15 cellular contexts compared by ENCODE assay signal in the genomic region with DNA sequence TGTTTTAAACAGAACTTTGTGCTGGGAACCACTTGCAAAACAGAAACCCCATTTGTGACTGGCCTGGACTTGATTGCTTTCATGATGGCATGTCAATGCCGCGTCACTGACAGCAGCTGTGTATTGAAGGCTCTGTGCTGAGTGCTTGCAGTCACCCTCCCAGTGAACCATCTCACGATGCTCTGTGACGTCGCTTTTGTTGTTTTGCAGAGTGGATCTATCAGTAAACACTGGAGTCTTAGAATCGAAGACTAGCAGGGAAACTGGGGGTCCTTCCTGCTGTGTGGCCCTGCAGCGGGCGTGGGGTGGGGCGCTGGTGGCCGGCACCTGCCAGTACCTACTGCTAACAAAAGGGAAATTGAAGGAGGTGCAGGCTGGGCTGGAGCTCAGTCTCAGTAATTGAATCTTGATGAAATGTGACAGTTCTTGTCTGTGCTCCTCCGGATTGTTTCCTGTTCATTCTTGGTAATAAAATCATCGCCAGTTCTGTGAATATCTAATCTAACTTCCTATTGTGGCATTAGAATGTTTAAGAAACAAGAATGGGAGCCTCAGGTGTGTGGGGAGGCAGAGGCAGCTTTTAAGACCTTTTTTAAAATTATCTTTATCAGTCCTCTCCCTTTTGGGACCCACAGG. TPM values are rescaled to one million over a fixed set of nuclear protein-coding genes. Genes with fewer than 3 reads are reported as not detected.
DNase-seq lines count a peak whose midpoint lies in the region; ATAC-seq, FAIRE-seq and TF ChIP-seq lines count a peak whose summit lies in the region.
"Had no signal": no experiment of that assay in that cellular context is flagged by ENCODE, and none has a peak within 500 bp of the region (broad histone marks: within the 10 kb centered on the region; RNA-seq: fewer than 3 reads in every experiment).

No MANE protein-coding gene starts in this region.

- no peak overlapping the region for H3K4me3 ChIP-seq in keratinocyte (ENCODE audit: control insufficient read depth in 2 of 3, extremely low read depth in 1 of 3, insufficient read depth in 2 of 3, low read depth in 1 of 3, low read length in 3 of 3)

- H3K4me3 Mint-ChIP-seq in activated CD8-positive, alpha-beta T cell treated with anti-CD3 and anti-CD28 coated beads, Interleukin-2, amount 10 ng/mL, durations not matched to agents 7 days and 5 days, result no peak overlapping the region
- no peak overlapping the region for H3K4me3 Mint-ChIP-seq in activated CD8-positive, alpha-beta T cell treated with anti-CD3 and anti-CD28 coated beads for 36 hours
- H3K4me3 Mint-ChIP-seq in activated T-cell treated with anti-CD3 and anti-CD28 coated beads, Interleukin-2, amount 50 U/mL, for 72 hours, result no peak overlapping the region
- H3K4me3 Mint-ChIP-seq in naive thymus-derived CD8-positive, alpha-beta T cell, result no peak overlapping the region
- H3K4me3 Mint-ChIP-seq: activated CD4-positive, alpha-beta T cell treated with anti-CD3 and anti-CD28 coated beads, Interleukin-2, amount 10 ng/mL, durations not matched to agents 7 days and 5 days had no signal

- DNase-seq in activated CD8-positive, alpha-beta T cell treated with anti-CD3 and anti-CD28 coated beads, Interleukin-2, amount 10 ng/mL, durations not matched to agents 7 days and 5 days, result peak; percentile 25
- no peak for DNase-seq in activated CD8-positive, alpha-beta T cell treated with anti-CD3 and anti-CD28 coated beads for 36 hours
- DNase-seq in keratinocyte (ENCODE audit: low read depth, low spot score) (no peak), HPDE6-E6E7 (ENCODE audit: extremely low spot score) (no peak)
- no peak for DNase-seq in activated T-cell treated with anti-CD3 and anti-CD28 coated beads, Interleukin-2, amount 50 U/mL, for 72 hours
- no peak for DNase-seq in naive thymus-derived CD8-positive, alpha-beta T cell
- DNase-seq: activated CD4-positive, alpha-beta T cell treated with anti-CD3 and anti-CD28 coated beads, Interleukin-2, amount 10 ng/mL, durations not matched to agents 7 days and 5 days; GF-D8; Kasumi-1; NCI-H187 treated with DMSO at 0.1 percent for 48 hours had no signal

- peak overlapping the region; percentile 70 for H3K27ac Mint-ChIP-seq in activated CD8-positive, alpha-beta T cell treated with anti-CD3 and anti-CD28 coated beads, Interleukin-2, amount 10 ng/mL, durations not matched to agents 7 days and 5 days
- no peak overlapping the region for H3K27ac Mint-ChIP-seq in activated CD8-positive, alpha-beta T cell treated with anti-CD3 and anti-CD28 coated beads for 36 hours
- no peak overlapping the region for H3K27ac Mint-ChIP-seq in activated T-cell treated with anti-CD3 and anti-CD28 coated beads, Interleukin-2, amount 50 U/mL, for 72 hours
- no peak overlapping the region for H3K27ac Mint-ChIP-seq in naive thymus-derived CD8-positive, alpha-beta T cell
- H3K27ac Mint-ChIP-seq: activated CD4-positive, alpha-beta T cell treated with anti-CD3 and anti-CD28 coated beads, Interleukin-2, amount 10 ng/mL, durations not matched to agents 7 days and 5 days had no signal

- FAIRE-seq in keratinocyte (lab: Jason Lieb, UNC), result no peak

- H3K9me3 Mint-ChIP-seq in activated CD8-positive, alpha-beta T cell treated with anti-CD3 and anti-CD28 coated beads, Interleukin-2, amount 10 ng/mL, durations not matched to agents 7 days and 5 days (ENCODE audit: insufficient read depth), result peaks cover 12% of the 10 kb centered on the region
- H3K9me3 Mint-ChIP-seq in activated CD8-positive, alpha-beta T cell treated with anti-CD3 and anti-CD28 coated beads for 36 hours, result peaks cover 16% of the 10 kb centered on the region
- peaks cover 3 to 11% of the 10 kb centered on the region in 2 donors for H3K9me3 Mint-ChIP-seq in activated T-cell treated with anti-CD3 and anti-CD28 coated beads, Interleukin-2, amount 50 U/mL, for 72 hours
- peaks cover 4 to 36% (median 17%) of the 10 kb centered on the region in 9 donors for H3K9me3 Mint-ChIP-seq in naive thymus-derived CD8-positive, alpha-beta T cell

- peaks cover 23% of the 10 kb centered on the region for H3K36me3 Mint-ChIP-seq in activated CD8-positive, alpha-beta T cell treated with anti-CD3 and anti-CD28 coated beads, Interleukin-2, amount 10 ng/mL, durations not matched to agents 7 days and 5 days (ENCODE audit: low read depth)
- peaks cover 24% of the 10 kb centered on the region for H3K36me3 Mint-ChIP-seq in activated CD8-positive, alpha-beta T cell treated with anti-CD3 and anti-CD28 coated beads for 36 hours (ENCODE audit: low read depth)
- peaks cover 4 to 6% of the 10 kb centered on the region in 2 donors for H3K36me3 Mint-ChIP-seq in activated T-cell treated with anti-CD3 and anti-CD28 coated beads, Interleukin-2, amount 50 U/mL, for 72 hours (ENCODE audit: insufficient read depth in 2 of 2)
- H3K36me3 Mint-ChIP-seq in naive thymus-derived CD8-positive, alpha-beta T cell, result peaks cover 6 to 21% (median 9%) of the 10 kb centered on the region in 3 donors

- H3K27ac ChIP-seq in keratinocyte (ENCODE audit: control insufficient read depth, insufficient read depth, low read length), result no peak overlapping the region

- H3K27me3 Mint-ChIP-seq in activated CD8-positive, alpha-beta T cell treated with anti-CD3 and anti-CD28 coated beads, Interleukin-2, amount 10 ng/mL, durations not matched to agents 7 days and 5 days (ENCODE audit: low read depth), result no peaks in the 10 kb centered on the region
- H3K27me3 Mint-ChIP-seq in activated CD8-positive, alpha-beta T cell treated with anti-CD3 and anti-CD28 coated beads for 36 hours, result peaks cover 3% of the 10 kb centered on the region
- H3K27me3 Mint-ChIP-seq in activated T-cell treated with anti-CD3 and anti-CD28 coated beads, Interleukin-2, amount 50 U/mL, for 72 hours (ENCODE audit: low read depth), result no peaks in the 10 kb centered on the region
- H3K27me3 Mint-ChIP-seq in naive thymus-derived CD8-positive, alpha-beta T cell, result peaks cover 0 to 29% (median 1%) of the 10 kb centered on the region in 5 donors
- H3K27me3 Mint-ChIP-seq: activated CD4-positive, alpha-beta T cell treated with anti-CD3 and anti-CD28 coated beads, Interleukin-2, amount 10 ng/mL, durations not matched to agents 7 days and 5 days had no signal

- peak overlapping the region; percentile 27 for H3K4me2 ChIP-seq in keratinocyte (ENCODE audit: control insufficient read depth, extremely low read depth, insufficient read depth, low read depth, low read length)

- peaks cover 39% of the 10 kb centered on the region for H3K4me1 Mint-ChIP-seq in activated CD8-positive, alpha-beta T cell treated with anti-CD3 and anti-CD28 coated beads, Interleukin-2, amount 10 ng/mL, durations not matched to agents 7 days and 5 days (ENCODE audit: low read depth)
- no peaks in the 10 kb centered on the region for H3K4me1 Mint-ChIP-seq in activated CD8-positive, alpha-beta T cell treated with anti-CD3 and anti-CD28 coated beads for 36 hours (ENCODE audit: low read depth)
- H3K4me1 Mint-ChIP-seq in activated T-cell treated with anti-CD3 and anti-CD28 coated beads, Interleukin-2, amount 50 U/mL, for 72 hours (ENCODE audit: low read depth), result no peaks in the 10 kb centered on the region
- H3K4me1 Mint-ChIP-seq in naive thymus-derived CD8-positive, alpha-beta T cell, result peaks cover 0 to 19% (median 12%) of the 10 kb centered on the region in 4 donors

- no peak overlapping the region for H3K9ac ChIP-seq in keratinocyte (ENCODE audit: control insufficient read depth, extremely low read depth, insufficient read depth, low read length)

- CTCF ChIA-PET in activated CD8-positive, alpha-beta T cell treated with anti-CD3 and anti-CD28 coated beads, Interleukin-2, amount 10 ng/mL, durations not matched to agents 7 days and 5 days (lab: Charles Lee), result no interaction called here
- CTCF ChIA-PET in activated CD8-positive, alpha-beta T cell treated with anti-CD3 and anti-CD28 coated beads for 36 hours (lab: Charles Lee), result no interaction called here

- no peaks in the 10 kb centered on the region for H3K9me1 ChIP-seq in keratinocyte (ENCODE audit: control insufficient read depth, extremely low read depth, insufficient read depth, low read length)

- intact Hi-C loops in activated CD8-positive, alpha-beta T cell treated with anti-CD3 and anti-CD28 coated beads for 36 hours (cut with micrococcal nuclease), result no loop called here

- H3K79me2 ChIP-seq in keratinocyte (ENCODE audit: control insufficient read depth, insufficient read depth, low read length), result no peaks in the 10 kb centered on the region

- no peaks in the 10 kb centered on the region for H4K20me1 ChIP-seq in keratinocyte (ENCODE audit: control insufficient read depth, extremely low read depth, insufficient read depth, low read length)

- POLR2A ChIA-PET in activated CD8-positive, alpha-beta T cell treated with anti-CD3 and anti-CD28 coated beads, Interleukin-2, amount 10 ng/mL, durations not matched to agents 7 days and 5 days (lab: Charles Lee), result no interaction called here
- POLR2A ChIA-PET in activated CD8-positive, alpha-beta T cell treated with anti-CD3 and anti-CD28 coated beads for 36 hours (lab: Charles Lee), result no interaction called here
- POLR2A ChIA-PET in naive thymus-derived CD8-positive, alpha-beta T cell (lab: Charles Lee), result no interaction called here

- H3K36me3 ChIP-seq in keratinocyte (ENCODE audit: control insufficient read depth in 2 of 2, extremely low read depth in 1 of 2, insufficient read depth in 2 of 2, low read length in 2 of 2), result no peaks in the 10 kb centered on the region

- H2AFZ ChIP-seq in keratinocyte (ENCODE audit: control insufficient read depth, low read length), result no peak overlapping the region

- no peaks in the 10 kb centered on the region for H3K9me3 ChIP-seq in keratinocyte (ENCODE audit: control insufficient read depth, low read depth, low read length)

- ATAC-seq in activated CD8-positive, alpha-beta T cell treated with anti-CD3 and anti-CD28 coated beads, Interleukin-2, amount 10 ng/mL, durations not matched to agents 7 days and 5 days, result no peak
- ATAC-seq in activated CD8-positive, alpha-beta T cell treated with anti-CD3 and anti-CD28 coated beads for 36 hours, result no peak
- ATAC-seq in SK-N-SH treated with all-trans-retinoic acid at 6 μM for 48 hours (peak; percentile 42; the same call in 1 of the 3 replicates), HG02798 (IDR thresholded peaks at IDR 0.05; ENCODE audit: poor library complexity, unreplicated experiment) (no peak)
- ATAC-seq in activated T-cell treated with anti-CD3 and anti-CD28 coated beads, Interleukin-2, amount 50 U/mL, for 72 hours (replicated peaks in 1 of 2), result no peak
- no peak for ATAC-seq in naive thymus-derived CD8-positive, alpha-beta T cell
- ATAC-seq: left colon, Right ventricle myocardium inferior had no signal

- TF ChIP-seq CTCF in activated CD8-positive, alpha-beta T cell treated with anti-CD3 and anti-CD28 coated beads for 36 hours (IDR thresholded peaks at IDR 0.05), result no peak
- no peak for TF ChIP-seq CTCF in keratinocyte (optimal IDR thresholded peaks at IDR 0.05 in 1 of 3, IDR thresholded peaks at IDR 0.05 in 1 of 3, conservative IDR thresholded peaks at IDR 0.05 in 1 of 3; ENCODE audit: extremely low read depth in 1 of 3, insufficient read depth in 2 of 3, low read length in 3 of 3)

- H3K4me1 ChIP-seq in keratinocyte (ENCODE audit: control insufficient read depth, extremely low read depth, insufficient read depth, low read length), result no peaks in the 10 kb centered on the region

- H3K27me3 ChIP-seq in keratinocyte (ENCODE audit: control insufficient read depth, extremely low read depth, insufficient read depth, low read length), result peaks cover 3% of the 10 kb centered on the region

- dilution Hi-C loops in keratinocyte (cut with MboI; ENCODE audit: extremely low pct_ligation_motif_present, low sequenced_read_pairs), result no loop called here

RNA-seq across cellular contexts. Expression of a gene that starts 50.5 kb away (rescaled TPM):
- 100 to 1,000 TPM; 175 to 186 TPM for total RNA-seq in activated CD8-positive, alpha-beta T cell treated with anti-CD3 and anti-CD28 coated beads, Interleukin-2, amount 10 ng/mL, durations not matched to agents 7 days and 5 days
- 10 to 100 TPM; 76.5 to 76.9 TPM for total RNA-seq in activated CD8-positive, alpha-beta T cell treated with anti-CD3 and anti-CD28 coated beads for 36 hours
- not detected in 3 replicates for polyA plus RNA-seq in keratinocyte
- not detected for polyA plus RNA-seq in keratinocyte (2011; ENCODE audit: low read depth)
- polyA plus RNA-seq in keratinocyte (2011; cell fraction: cytosol; rRNA removed), result not detected in 2 replicates
- 0.27 TPM in 1 of 2 replicates, not detected in the other for polyA plus RNA-seq in keratinocyte (2011; cell fraction: nucleus; rRNA removed)
- not detected in 2 replicates for polyA plus RNA-seq in keratinocyte (2012; ENCODE audit: low replicate concordance)
- 0.13 TPM in 1 of 3 replicates, not detected in the others for polyA minus RNA-seq in keratinocyte
- not detected for polyA minus RNA-seq in keratinocyte (2011; cell fraction: cytosol; rRNA and poly(A)+ RNA removed)
- 0.23 TPM in 1 of 2 replicates, not detected in the other for polyA minus RNA-seq in keratinocyte (2011; cell fraction: nucleus; rRNA and poly(A)+ RNA removed)
- 10 to 100 TPM; 74.9 to 81.5 TPM for total RNA-seq in activated T-cell treated with anti-CD3 and anti-CD28 coated beads, Interleukin-2, amount 50 U/mL, for 72 hours
- 100 to 1,000 TPM; 224 to 229 TPM for total RNA-seq in naive thymus-derived CD8-positive, alpha-beta T cell
- 10 to 100 TPM; 60.6 to 77.8 (median 67.0) TPM for polyA plus RNA-seq in naive thymus-derived CD8-positive, alpha-beta T cell
- total RNA-seq: epithelial cell of proximal tubule had no signal
